ENCODE assay signal across 1 cellular context in the genomic region with DNA sequence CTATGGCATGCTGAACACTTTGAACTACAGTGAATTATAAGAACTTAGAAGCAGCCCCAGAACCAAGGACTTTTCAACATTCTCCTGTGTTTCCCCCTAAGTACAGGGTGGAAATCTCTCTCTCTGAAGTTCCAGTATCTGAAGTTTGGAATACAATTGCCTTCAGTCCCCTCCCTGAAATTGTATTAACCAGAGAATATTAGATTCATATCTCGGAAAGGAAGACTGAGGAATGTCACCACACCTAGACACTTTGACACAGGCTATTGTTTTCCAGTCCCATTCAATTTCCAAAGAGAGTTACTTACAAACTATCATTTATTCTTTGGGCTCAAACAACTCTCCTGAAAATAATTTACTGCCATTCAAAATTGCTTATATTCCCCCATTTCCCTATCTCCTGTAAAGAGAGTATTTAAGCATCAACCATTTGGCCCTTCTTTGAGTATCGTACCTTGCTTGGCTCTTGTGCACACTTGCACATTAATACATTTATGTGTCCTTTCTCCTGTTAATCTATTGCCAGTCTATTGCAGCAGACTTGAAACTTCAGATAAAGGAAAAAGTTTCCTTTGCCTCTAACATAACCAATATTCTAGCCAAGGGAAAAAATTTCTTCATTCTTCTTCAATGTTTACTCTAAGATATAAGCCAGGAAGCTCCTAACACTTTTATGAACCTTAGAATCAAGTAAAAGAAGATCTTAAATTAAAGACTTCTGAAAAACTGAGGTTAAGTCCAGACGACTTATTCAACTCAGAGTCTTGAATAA.
TF ChIP-seq lines count a peak whose summit lies in the region.

No MANE protein-coding gene starts in this region.

TF ChIP-seq in H1, 55 proteins besides CTCF, POLR2A, EP300 and RAD21:
- TF ChIP-seq GABPA (IDR thresholded peaks at IDR 0.05; ENCODE audit: borderline replicate concordance, insufficient read depth, low read length) = no peak
- no peak for TF ChIP-seq POLR2AphosphoS5 (IDR thresholded peaks at IDR 0.05; ENCODE audit: low read depth, low read length)
- no peak for TF ChIP-seq KDM5A (IDR thresholded peaks at IDR 0.05; ENCODE audit: low read length)
- TF ChIP-seq BACH1 (IDR thresholded peaks at IDR 0.05; ENCODE audit: low read length) = no peak
- no peak for TF ChIP-seq PHF8 (conservative IDR thresholded peaks at IDR 0.05; ENCODE audit: low read depth, low read length)
- TF ChIP-seq NRF1 (IDR thresholded peaks at IDR 0.05; ENCODE audit: low read depth, low read length) = no peak
- no peak for TF ChIP-seq JUN (IDR thresholded peaks at IDR 0.05; ENCODE audit: low read depth, low read length)
- no peak for TF ChIP-seq RXRA (IDR thresholded peaks at IDR 0.05; ENCODE audit: insufficient read depth, low read depth, low read length)
- no peak for TF ChIP-seq CHD2 (IDR thresholded peaks at IDR 0.05; ENCODE audit: low read length)
- no peak for TF ChIP-seq TAF1 (IDR thresholded peaks at IDR 0.05; ENCODE audit: low read depth, low read length)
- TF ChIP-seq, protein P1, sequence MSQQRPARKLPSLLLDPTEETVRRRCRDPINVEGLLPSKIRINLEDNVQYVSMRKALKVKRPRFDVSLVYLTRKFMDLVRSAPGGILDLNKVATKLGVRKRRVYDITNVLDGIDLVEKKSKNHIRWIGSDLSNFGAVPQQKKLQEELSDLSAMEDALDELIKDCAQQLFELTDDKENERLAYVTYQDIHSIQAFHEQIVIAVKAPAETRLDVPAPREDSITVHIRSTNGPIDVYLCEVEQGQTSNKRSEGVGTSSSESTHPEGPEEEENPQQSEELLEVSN (IDR thresholded peaks at IDR 0.05) = no peak
- no peak for TF ChIP-seq FOSL1 (IDR thresholded peaks at IDR 0.05; ENCODE audit: insufficient read depth, low read depth, low read length)
- TF ChIP-seq CEBPB (IDR thresholded peaks at IDR 0.05; ENCODE audit: low read depth, low read length) = no peak
